In genomic region chr1:150560576-150560975, GRCh38 we compare ENCODE assay signal across 9 cellular contexts. TPM values are rescaled to one million over a fixed set of nuclear protein-coding genes. Genes with fewer than 3 reads are reported as not detected.
A peak's percentile ranks its signal among the peaks of the same experiment; 100 is the strongest.
DNase-seq lines count a peak whose midpoint lies in the region; ATAC-seq, FAIRE-seq and TF ChIP-seq lines count a peak whose summit lies in the region.
"Had no signal": no experiment of that assay in that cellular context is flagged by ENCODE, and none has a peak within 500 bp of the region (broad histone marks: within the 10 kb centered on the region; RNA-seq: fewer than 3 reads in every experiment).

No MANE protein-coding gene starts in this region.

- H4K20me1 ChIP-seq in astrocyte (ENCODE audit: insufficient read depth, low read length) (peaks cover 23% of the 10 kb centered on the region), HepG2 (ENCODE audit: insufficient read depth, low read length) (no peaks in the 10 kb centered on the region)

- H3K27me3 ChIP-seq in astrocyte (ENCODE audit: insufficient read depth, low read length) (no peaks in the 10 kb centered on the region), HepG2 (ENCODE audit: control insufficient read depth in 1 of 2, insufficient read depth in 2 of 2, low read length in 2 of 2) (no peaks in the 10 kb centered on the region)

- H3K36me3 Mint-ChIP-seq in activated CD4-positive, alpha-beta T cell treated with anti-CD3 and anti-CD28 coated beads for 36 hours (ENCODE audit: low read depth): peaks cover 3% of the 10 kb centered on the region
- peaks cover 2% of the 10 kb centered on the region for H3K36me3 Mint-ChIP-seq in astrocyte (ENCODE audit: low read depth, unreplicated experiment)

- H3K4me3 Mint-ChIP-seq in activated CD4-positive, alpha-beta T cell treated with anti-CD3 and anti-CD28 coated beads for 36 hours: peak overlapping the region; percentile 81
- H3K4me3 Mint-ChIP-seq in astrocyte (ENCODE audit: unreplicated experiment): peak overlapping the region; percentile 81

- 74% methylated on average over 4 of the region's 4 CpGs for WGBS in HepG2 (ENCODE audit: low lambda C conversion rate)

- no peak for TF ChIP-seq RAD21 in HepG2 (CRISPR knock-in tag; IDR thresholded peaks at IDR 0.05)

- no peaks in the 10 kb centered on the region for H3K9me3 Mint-ChIP-seq in activated CD4-positive, alpha-beta T cell treated with anti-CD3 and anti-CD28 coated beads for 36 hours (ENCODE audit: low read depth)
- no peaks in the 10 kb centered on the region for H3K9me3 Mint-ChIP-seq in astrocyte (ENCODE audit: unreplicated experiment)

- H3K4me2 ChIP-seq in astrocyte (ENCODE audit: low read length) (peak overlapping the region; percentile 96), HepG2 (ENCODE audit: low read depth, low read length) (peak overlapping the region; percentile 99)

- no peaks in the 10 kb centered on the region for H3K36me3 ChIP-seq in astrocyte (ENCODE audit: insufficient read depth, low read length)
- peaks cover 0 to 4% of the 10 kb centered on the region in 2 experiments; a peak in 2 of 5 replicates for H3K36me3 ChIP-seq in HepG2 (replicated peaks in 1 of 2; ENCODE audit: control insufficient read depth in 1 of 2, insufficient read depth in 2 of 2, low read length in 2 of 2)

- peak overlapping the region; percentile 99 for H3K27ac Mint-ChIP-seq in activated CD4-positive, alpha-beta T cell treated with anti-CD3 and anti-CD28 coated beads for 36 hours
- peak overlapping the region; percentile 100 for H3K27ac Mint-ChIP-seq in astrocyte (ENCODE audit: unreplicated experiment)

- no TSS peak for BruUV-seq in HepG2 (replicated peaks; lab: Mats Ljungman, UMichigan)

- no peak overlapping the region for H2AFZ ChIP-seq in astrocyte (ENCODE audit: low read depth, low read length)
- H2AFZ ChIP-seq in HepG2 (ENCODE audit: low read length): no peak overlapping the region

- H3K27ac ChIP-seq in astrocyte (ENCODE audit: low read depth, low read length) (peak overlapping the region; percentile 100), HepG2 (ENCODE audit: extremely low read length, insufficient read depth, low read length) (peak overlapping the region; percentile 91), temporal lobe (ENCODE audit: low read depth, low read length) (peak overlapping the region; percentile 97)

- TF ChIP-seq CTCF in astrocyte (IDR thresholded peaks at IDR 0.05; ENCODE audit: insufficient read depth, low read depth, low read length) (no peak), HepG2 (CRISPR knock-in tag; IDR thresholded peaks at IDR 0.05) (no peak)

- no peaks in the 10 kb centered on the region for H3K27me3 Mint-ChIP-seq in activated CD4-positive, alpha-beta T cell treated with anti-CD3 and anti-CD28 coated beads for 36 hours
- H3K27me3 Mint-ChIP-seq in astrocyte (ENCODE audit: low read depth, unreplicated experiment): no peaks in the 10 kb centered on the region

- no peak for ATAC-seq in activated CD4-positive, alpha-beta T cell treated with anti-CD3 and anti-CD28 coated beads for 36 hours
- ATAC-seq in HepG2 (no peak), HG03565 (IDR thresholded peaks at IDR 0.05; ENCODE audit: unreplicated experiment) (no peak)

- TF ChIP-seq EP300 in HepG2 (IDR thresholded peaks at IDR 0.05; ENCODE audit: low read depth in 2 of 2, low read length in 2 of 2): no peak
- TF ChIP-seq EP300 in HepG2 (CRISPR knock-in tag; IDR thresholded peaks at IDR 0.05; ENCODE audit: borderline replicate concordance): no peak

- in situ Hi-C loops in HepG2 (cut with HindIII; ENCODE audit: extremely low pct_ligation_motif_present, low pct_unique_long_range_greater_than_20kb): loop anchor here (5.0 kb wide), 2 partner anchors 67 to 252 kb away; partner anchors contain the start of gene ENSA

- H3K79me2 ChIP-seq in astrocyte (ENCODE audit: insufficient read depth, low read length) (peaks cover 44% of the 10 kb centered on the region), HepG2 (ENCODE audit: insufficient read depth, low read length) (peaks cover 8% of the 10 kb centered on the region)

- DNase-seq in activated CD4-positive, alpha-beta T cell treated with anti-CD3 and anti-CD28 coated beads for 36 hours: no peak
- no peak for DNase-seq in activated CD4-positive, alpha-beta T cell treated with anti-CD3 and anti-CD28 coated beads for 4 hours
- DNase-seq in astrocyte (ENCODE audit: low read depth) (no peak), HepG2 (ENCODE audit: low spot score) (no peak), COLO829 (ENCODE audit: low spot score) (no peak), superior temporal gyrus (ENCODE audit: extremely low spot score) (no peak)

- H3K4me3 ChIP-seq in astrocyte (ENCODE audit: insufficient read depth, low read depth, low read length) (no peak overlapping the region), HepG2 (replicated peaks in 1 of 3; ENCODE audit: insufficient read depth in 1 of 3, low read depth in 2 of 3, low read length in 3 of 3) (peak overlapping the region; percentile 72 to 80 (median 73); a peak in 3 of 6 replicates)

- TF ChIP-seq POLR2A in HepG2 (IDR thresholded peaks at IDR 0.05; ENCODE audit: insufficient read depth in 1 of 2, low read depth in 2 of 2, low read length in 2 of 2): no peak

- H3K9me3 ChIP-seq in astrocyte (ENCODE audit: insufficient read depth, low read depth, low read length) (no peaks in the 10 kb centered on the region), HepG2 (ENCODE audit: low read length) (no peaks in the 10 kb centered on the region)

- peaks cover 42% of the 10 kb centered on the region for H3K4me1 Mint-ChIP-seq in activated CD4-positive, alpha-beta T cell treated with anti-CD3 and anti-CD28 coated beads for 36 hours
- H3K4me1 Mint-ChIP-seq in astrocyte (ENCODE audit: low read depth, unreplicated experiment): peaks cover 38% of the 10 kb centered on the region

- CTCF ChIA-PET in activated CD4-positive, alpha-beta T cell treated with anti-CD3 and anti-CD28 coated beads for 36 hours (lab: Charles Lee): interaction anchor here (0.6 to 26.4 kb wide), 38 partner anchors 9 to 501 kb away, joined by 3 to 461 read pairs (median 5); partner anchors contain the start of genes ADAMTSL4, C1orf54, ENSA and FALEC
- CTCF ChIA-PET in HepG2 (lab: Yijun Ruan, JAX; ENCODE audit: low intra/inter-chr PET ratio, low total read pairs): interaction anchor here (0.6 to 2.3 kb wide), 4 partner anchors 59 to 96 kb away, joined by 3 to 20 read pairs (median 11); no protein-coding TSS in a partner anchor

- peaks cover 42% of the 10 kb centered on the region for H3K4me1 ChIP-seq in astrocyte (ENCODE audit: insufficient read depth, low read length)
- peaks cover 47% of the 10 kb centered on the region for H3K4me1 ChIP-seq in HepG2 (ENCODE audit: insufficient read depth, low read length)

- intact Hi-C loops in activated CD4-positive, alpha-beta T cell treated with anti-CD3 and anti-CD28 coated beads for 36 hours (cut with DNase I, micrococcal nuclease): loop anchor here (1.0 to 10.0 kb wide), 16 partner anchors 73 to 767 kb away; partner anchors contain the start of genes ARNT (in 2 of the 2), CA14 (in 1 of the 2), CDC42SE1 (in 1 of the 2) and CERS2 (in 1 of the 2)
- intact Hi-C loops in HepG2 (cut with micrococcal nuclease; ENCODE audit: unreplicated experiment): loop anchor here (5.0 kb wide), 1 partner anchor 137 kb away; the partner anchor contains the start of gene GOLPH3L

- H3K9ac ChIP-seq in astrocyte (ENCODE audit: low read length) (peak overlapping the region; percentile 99), HepG2 (ENCODE audit: insufficient read depth, low read depth, low read length) (peak overlapping the region; percentile 88; the same call in 1 of the 2 replicates)

- POLR2A ChIA-PET in activated CD4-positive, alpha-beta T cell treated with anti-CD3 and anti-CD28 coated beads for 36 hours (lab: Charles Lee): interaction anchor here (0.7 to 7.7 kb wide), 6 partner anchors 12 to 415 kb away, joined by 3 to 333 read pairs (median 6); partner anchors contain the start of genes ADAMTSL4, ENSA, GOLPH3L and MCL1
- POLR2A ChIA-PET in HepG2 (lab: Yijun Ruan, JAX): interaction anchor here (0.7 to 13.0 kb wide), 14 partner anchors 8 to 446 kb away, joined by 3 to 469 read pairs (median 6); partner anchors contain the start of genes ADAMTSL4, CA14, ENSA and FALEC

- no peak for FAIRE-seq in astrocyte (lab: Jason Lieb, UNC)
- no peak for FAIRE-seq in HepG2 (lab: Jason Lieb, UNC)

RNA-seq across cellular contexts. Expression of gene ADAMTSL4, which starts 11.4 kb away (rescaled TPM):
- under 1 TPM; 0.28 to 0.59 TPM for total RNA-seq in activated CD4-positive, alpha-beta T cell treated with anti-CD3 and anti-CD28 coated beads for 36 hours
- total RNA-seq in astrocyte: 5.3 and 6.7 TPM in 2 replicates
- 1.9 and 3.9 TPM in 2 replicates for total RNA-seq in HepG2 (2016; rRNA removed; fragmentation: Illumina TruSeq; extraction: Trizol)
- total RNA-seq in HepG2 (2016; cell fraction: cytosol; rRNA removed; fragmentation: Illumina TruSeq; extraction: Trizol; ENCODE audit: low read depth): 1.3 and 1.4 TPM in 2 replicates
- 1.4 and 3.5 TPM in 2 replicates for total RNA-seq in HepG2 (2016; cell fraction: insoluble cytoplasmic fraction; rRNA removed; fragmentation: Illumina TruSeq; extraction: Trizol)
- 2.8 TPM in 2 replicates for total RNA-seq in HepG2 (2016; cell fraction: membrane; rRNA removed; fragmentation: Illumina TruSeq; extraction: Trizol)
- total RNA-seq in HepG2 (2016; cell fraction: nucleus; rRNA removed; fragmentation: Illumina TruSeq; extraction: Trizol): 5.1 and 8.0 TPM in 2 replicates
- 15.1 and 16.4 TPM in 2 replicates for polyA plus RNA-seq in HepG2 (2011; rRNA removed)
- 7.9 and 8.3 TPM in 2 replicates for polyA plus RNA-seq in HepG2 (2011; cell fraction: cytosol; rRNA removed)
- 81.6 and 99.7 TPM in 2 replicates for polyA plus RNA-seq in HepG2 (2011; cell fraction: nucleus; rRNA removed)
- polyA plus RNA-seq in HepG2 (2012): 6.4 and 10.9 TPM in 2 replicates
- 0.93 and 1.3 TPM in 2 replicates for polyA plus RNA-seq in HepG2 (2016; cell fraction: cytosol; fragmentation: Illumina TruSeq; extraction: Trizol; ENCODE audit: low read depth)
- polyA plus RNA-seq in HepG2 (2016; cell fraction: insoluble cytoplasmic fraction; fragmentation: Illumina TruSeq; extraction: Trizol; ENCODE audit: low read depth): 4.0 and 4.2 TPM in 2 replicates
- 3.3 and 3.7 TPM in 2 replicates for polyA plus RNA-seq in HepG2 (2016; cell fraction: membrane; fragmentation: Illumina TruSeq; extraction: Trizol; ENCODE audit: low read depth)
- 32.6 and 38.0 TPM in 2 replicates for polyA plus RNA-seq in HepG2 (2016; cell fraction: nucleus; fragmentation: Illumina TruSeq; extraction: Trizol; ENCODE audit: insufficient read depth, low read depth)
- 5.9 and 8.8 TPM in 2 replicates for polyA minus RNA-seq in HepG2 (2011; rRNA and poly(A)+ RNA removed; ENCODE audit: low replicate concordance)
- 5.3 and 6.0 TPM in 2 replicates for polyA minus RNA-seq in HepG2 (2011; cell fraction: cytosol; rRNA and poly(A)+ RNA removed)
- 9.4 TPM in 2 replicates for polyA minus RNA-seq in HepG2 (2011; cell fraction: nucleus; rRNA and poly(A)+ RNA removed)
- 0.25 TPM for total RNA-seq in temporal lobe
- total RNA-seq: activated CD8-positive, alpha-beta memory T cell treated with anti-CD3 and anti-CD28 coated beads for 36 hours had no signal

RNA-seq across cellular contexts. Expression of gene MCL1, which starts 18.8 kb away (rescaled TPM):
- total RNA-seq in activated CD4-positive, alpha-beta T cell treated with anti-CD3 and anti-CD28 coated beads for 36 hours: 100 to 1,000 TPM; 185 to 265 TPM
- 196 and 210 TPM in 2 replicates for total RNA-seq in astrocyte
- total RNA-seq in HepG2 (2016; rRNA removed; fragmentation: Illumina TruSeq; extraction: Trizol): 113 and 125 TPM in 2 replicates
- total RNA-seq in HepG2 (2016; cell fraction: cytosol; rRNA removed; fragmentation: Illumina TruSeq; extraction: Trizol; ENCODE audit: low read depth): 16.3 and 19.0 TPM in 2 replicates
- 108 and 127 TPM in 2 replicates for total RNA-seq in HepG2 (2016; cell fraction: insoluble cytoplasmic fraction; rRNA removed; fragmentation: Illumina TruSeq; extraction: Trizol)
- total RNA-seq in HepG2 (2016; cell fraction: membrane; rRNA removed; fragmentation: Illumina TruSeq; extraction: Trizol): 41.9 and 48.9 TPM in 2 replicates
- 150 and 151 TPM in 2 replicates for total RNA-seq in HepG2 (2016; cell fraction: nucleus; rRNA removed; fragmentation: Illumina TruSeq; extraction: Trizol)
- polyA plus RNA-seq in HepG2 (2011; rRNA removed): 69.5 and 70.6 TPM in 2 replicates
- polyA plus RNA-seq in HepG2 (2011; cell fraction: cytosol; rRNA removed): 40.6 and 51.3 TPM in 2 replicates
- 127 and 138 TPM in 2 replicates for polyA plus RNA-seq in HepG2 (2011; cell fraction: nucleus; rRNA removed)
- 59.5 and 80.1 TPM in 2 replicates for polyA plus RNA-seq in HepG2 (2012)
- polyA plus RNA-seq in HepG2 (2016; cell fraction: cytosol; fragmentation: Illumina TruSeq; extraction: Trizol; ENCODE audit: low read depth): 5.6 and 6.4 TPM in 2 replicates
- 99.4 and 100.0 TPM in 2 replicates for polyA plus RNA-seq in HepG2 (2016; cell fraction: insoluble cytoplasmic fraction; fragmentation: Illumina TruSeq; extraction: Trizol; ENCODE audit: low read depth)
- 21.9 and 23.4 TPM in 2 replicates for polyA plus RNA-seq in HepG2 (2016; cell fraction: membrane; fragmentation: Illumina TruSeq; extraction: Trizol; ENCODE audit: low read depth)
- polyA plus RNA-seq in HepG2 (2016; cell fraction: nucleus; fragmentation: Illumina TruSeq; extraction: Trizol; ENCODE audit: insufficient read depth, low read depth): 207 and 216 TPM in 2 replicates
- 65.4 and 90.8 TPM in 2 replicates for polyA minus RNA-seq in HepG2 (2011; rRNA and poly(A)+ RNA removed; ENCODE audit: low replicate concordance)
- polyA minus RNA-seq in HepG2 (2011; cell fraction: cytosol; rRNA and poly(A)+ RNA removed): 72.9 and 73.2 TPM in 2 replicates
- 152 and 196 TPM in 2 replicates for polyA minus RNA-seq in HepG2 (2011; cell fraction: nucleus; rRNA and poly(A)+ RNA removed)
- 89.7 TPM for total RNA-seq in temporal lobe

RNA-seq across cellular contexts. Expression of gene FALEC, which starts 45.0 kb away (rescaled TPM):
- total RNA-seq in activated CD4-positive, alpha-beta T cell treated with anti-CD3 and anti-CD28 coated beads for 36 hours: under 1 TPM in 1 of 2 experiments, not detected in 1; 0.34 TPM
- 0.43 TPM in 1 of 2 replicates, not detected in the other for total RNA-seq in astrocyte
- total RNA-seq in HepG2 (2016; rRNA removed; fragmentation: Illumina TruSeq; extraction: Trizol): 0.71 TPM in 1 of 2 replicates, not detected in the other
- 1.2 and 1.9 TPM in 2 replicates for total RNA-seq in HepG2 (2016; cell fraction: cytosol; rRNA removed; fragmentation: Illumina TruSeq; extraction: Trizol; ENCODE audit: low read depth)
- 0.40 and 1.6 TPM in 2 replicates for total RNA-seq in HepG2 (2016; cell fraction: insoluble cytoplasmic fraction; rRNA removed; fragmentation: Illumina TruSeq; extraction: Trizol)
- 1.9 and 2.4 TPM in 2 replicates for total RNA-seq in HepG2 (2016; cell fraction: membrane; rRNA removed; fragmentation: Illumina TruSeq; extraction: Trizol)
- 0.84 TPM in 1 of 2 replicates, not detected in the other for total RNA-seq in HepG2 (2016; cell fraction: nucleus; rRNA removed; fragmentation: Illumina TruSeq; extraction: Trizol)
- polyA plus RNA-seq in HepG2 (2011; rRNA removed): 0.20 and 0.33 TPM in 2 replicates
- polyA plus RNA-seq in HepG2 (2011; cell fraction: cytosol; rRNA removed): 0.48 TPM in 1 of 2 replicates, not detected in the other
- polyA plus RNA-seq in HepG2 (2011; cell fraction: nucleus; rRNA removed): 0.45 TPM in 1 of 2 replicates, not detected in the other
- polyA plus RNA-seq in HepG2 (2012): 0.41 and 0.44 TPM in 2 replicates
- 1.0 and 1.6 TPM in 2 replicates for polyA plus RNA-seq in HepG2 (2016; cell fraction: cytosol; fragmentation: Illumina TruSeq; extraction: Trizol; ENCODE audit: low read depth)
- polyA plus RNA-seq in HepG2 (2016; cell fraction: insoluble cytoplasmic fraction; fragmentation: Illumina TruSeq; extraction: Trizol; ENCODE audit: low read depth): 0.53 and 1.0 TPM in 2 replicates
- 0.48 and 1.3 TPM in 2 replicates for polyA plus RNA-seq in HepG2 (2016; cell fraction: membrane; fragmentation: Illumina TruSeq; extraction: Trizol; ENCODE audit: low read depth)
- 3.8 and 3.9 TPM in 2 replicates for polyA plus RNA-seq in HepG2 (2016; cell fraction: nucleus; fragmentation: Illumina TruSeq; extraction: Trizol; ENCODE audit: insufficient read depth, low read depth)
- not detected in 2 replicates for polyA minus RNA-seq in HepG2 (2011; rRNA and poly(A)+ RNA removed; ENCODE audit: low replicate concordance)
- polyA minus RNA-seq in HepG2 (2011; cell fraction: cytosol; rRNA and poly(A)+ RNA removed): not detected in 2 replicates
- 1.6 TPM in 1 of 2 replicates, not detected in the other for polyA minus RNA-seq in HepG2 (2011; cell fraction: nucleus; rRNA and poly(A)+ RNA removed)
- total RNA-seq in temporal lobe: not detected

RNA-seq across cellular contexts. Expression of gene ECM1, which starts 52.7 kb away (rescaled TPM):
- 1 to 10 TPM in 1 of 2 experiments, under 1 TPM in 1; 0.96 to 1.2 TPM for total RNA-seq in activated CD4-positive, alpha-beta T cell treated with anti-CD3 and anti-CD28 coated beads for 36 hours
- total RNA-seq in astrocyte: 26.0 and 27.4 TPM in 2 replicates
- 0.13 and 0.42 TPM in 2 replicates for total RNA-seq in HepG2 (2016; rRNA removed; fragmentation: Illumina TruSeq; extraction: Trizol)
- 0.20 and 0.26 TPM in 2 replicates for total RNA-seq in HepG2 (2016; cell fraction: cytosol; rRNA removed; fragmentation: Illumina TruSeq; extraction: Trizol; ENCODE audit: low read depth)
- 0.32 TPM in 1 of 2 replicates, not detected in the other for total RNA-seq in HepG2 (2016; cell fraction: insoluble cytoplasmic fraction; rRNA removed; fragmentation: Illumina TruSeq; extraction: Trizol)
- total RNA-seq in HepG2 (2016; cell fraction: membrane; rRNA removed; fragmentation: Illumina TruSeq; extraction: Trizol): 0.19 and 0.31 TPM in 2 replicates
- total RNA-seq in HepG2 (2016; cell fraction: nucleus; rRNA removed; fragmentation: Illumina TruSeq; extraction: Trizol): 0.53 and 0.84 TPM in 2 replicates
- 1.0 and 1.4 TPM in 2 replicates for polyA plus RNA-seq in HepG2 (2011; rRNA removed)
- polyA plus RNA-seq in HepG2 (2011; cell fraction: cytosol; rRNA removed): 0.47 and 0.51 TPM in 2 replicates
- polyA plus RNA-seq in HepG2 (2011; cell fraction: nucleus; rRNA removed): 4.9 and 5.0 TPM in 2 replicates
- 0.64 and 1.1 TPM in 2 replicates for polyA plus RNA-seq in HepG2 (2012)
- 0.29 and 0.53 TPM in 2 replicates for polyA plus RNA-seq in HepG2 (2016; cell fraction: cytosol; fragmentation: Illumina TruSeq; extraction: Trizol; ENCODE audit: low read depth)
- polyA plus RNA-seq in HepG2 (2016; cell fraction: insoluble cytoplasmic fraction; fragmentation: Illumina TruSeq; extraction: Trizol; ENCODE audit: low read depth): 0.15 TPM in 1 of 2 replicates, not detected in the other
- 0.24 and 0.42 TPM in 2 replicates for polyA plus RNA-seq in HepG2 (2016; cell fraction: membrane; fragmentation: Illumina TruSeq; extraction: Trizol; ENCODE audit: low read depth)
- 3.5 TPM in 2 replicates for polyA plus RNA-seq in HepG2 (2016; cell fraction: nucleus; fragmentation: Illumina TruSeq; extraction: Trizol; ENCODE audit: insufficient read depth, low read depth)
- polyA minus RNA-seq in HepG2 (2011; rRNA and poly(A)+ RNA removed; ENCODE audit: low replicate concordance): 0.20 and 8.4 TPM in 2 replicates
- 0.69 TPM in 1 of 2 replicates, not detected in the other for polyA minus RNA-seq in HepG2 (2011; cell fraction: cytosol; rRNA and poly(A)+ RNA removed)
- 0.90 and 0.99 TPM in 2 replicates for polyA minus RNA-seq in HepG2 (2011; cell fraction: nucleus; rRNA and poly(A)+ RNA removed)
- 1.5 TPM for total RNA-seq in temporal lobe
